In the genomic region with DNA sequence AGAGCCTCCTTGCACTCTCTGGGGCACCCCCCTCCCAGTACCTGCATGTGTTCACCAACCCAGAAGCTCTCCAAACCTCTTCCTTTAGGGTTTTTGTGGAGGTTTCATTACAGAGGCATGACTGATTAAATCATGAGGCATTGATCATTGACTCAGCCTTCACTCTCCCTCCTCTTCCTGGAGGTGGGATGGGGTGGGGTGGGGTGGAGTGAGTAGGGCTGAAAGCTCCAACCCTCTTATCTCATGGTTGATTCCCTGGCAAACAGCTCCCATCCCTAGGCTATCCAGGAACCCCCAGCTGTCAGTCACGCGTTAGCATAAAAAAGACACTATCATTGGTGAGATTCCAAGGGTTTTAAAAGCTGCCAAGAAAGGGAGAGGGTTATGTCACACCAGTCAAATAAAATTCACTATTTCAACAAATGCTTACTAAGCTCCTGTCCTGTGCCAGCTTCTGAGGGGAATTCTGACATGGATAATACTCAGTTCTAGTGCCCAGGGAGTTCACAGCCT, we compare ENCODE assay signal across 2 cellular contexts.
TF ChIP-seq lines count a peak whose summit lies in the region.

No MANE protein-coding gene starts in this region.

TF ChIP-seq in liver, 16 proteins besides CTCF, POLR2A, EP300 and RAD21:
- TF ChIP-seq YY1 (IDR thresholded peaks at IDR 0.05) (no peak), HNF4A (conservative IDR thresholded peaks at IDR 0.05) (peak in 1 of 2 donors; percentile 20), RXRA (IDR thresholded peaks at IDR 0.05) (peak in 1 of 2 donors; percentile 39), NR2F2 (IDR thresholded peaks at IDR 0.05) (no peak), FOXA1 (IDR thresholded peaks at IDR 0.05) (no peak), TAF1 (conservative IDR thresholded peaks at IDR 0.05) (no peak)
- TF ChIP-seq, protein P1, sequence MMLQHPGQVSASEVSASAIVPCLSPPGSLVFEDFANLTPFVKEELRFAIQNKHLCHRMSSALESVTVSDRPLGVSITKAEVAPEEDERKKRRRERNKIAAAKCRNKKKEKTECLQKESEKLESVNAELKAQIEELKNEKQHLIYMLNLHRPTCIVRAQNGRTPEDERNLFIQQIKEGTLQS (IDR thresholded peaks at IDR 0.05), result no peak
- TF ChIP-seq, protein P2, sequence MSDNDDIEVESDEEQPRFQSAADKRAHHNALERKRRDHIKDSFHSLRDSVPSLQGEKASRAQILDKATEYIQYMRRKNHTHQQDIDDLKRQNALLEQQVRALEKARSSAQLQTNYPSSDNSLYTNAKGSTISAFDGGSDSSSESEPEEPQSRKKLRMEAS (IDR thresholded peaks at IDR 0.05), result no peak
TF ChIP-seq in liver: peak in this region for 2.

TF ChIP-seq in HepG2, 621 proteins besides CTCF, POLR2A, EP300 and RAD21:
- no peak for TF ChIP-seq JUNB (CRISPR knock-in tag; IDR thresholded peaks at IDR 0.05; ENCODE audit: borderline replicate concordance)
- TF ChIP-seq KAT7 (CRISPR knock-in tag; IDR thresholded peaks at IDR 0.05; ENCODE audit: borderline replicate concordance), result no peak
- TF ChIP-seq ZKSCAN5 (CRISPR knock-in tag; IDR thresholded peaks at IDR 0.05), result no peak
- TF ChIP-seq NCOA1 (CRISPR knock-in tag; IDR thresholded peaks at IDR 0.05), result no peak
- no peak for TF ChIP-seq ATF5 (CRISPR knock-in tag; IDR thresholded peaks at IDR 0.05; ENCODE audit: low read depth)
- no peak for TF ChIP-seq SMARCC2 (IDR thresholded peaks at IDR 0.05)
- no peak for TF ChIP-seq ZNF430 (CRISPR knock-in tag; IDR thresholded peaks at IDR 0.05)
- no peak for TF ChIP-seq ZNF292 (CRISPR knock-in tag; IDR thresholded peaks at IDR 0.05; ENCODE audit: borderline replicate concordance, low read depth)
- TF ChIP-seq RARA (CRISPR knock-in tag; IDR thresholded peaks at IDR 0.05), result no peak
- TF ChIP-seq CEBPG (CRISPR knock-in tag; IDR thresholded peaks at IDR 0.05), result no peak
